Comparison of ENCODE assay signal across 12 cellular contexts in the genomic region with DNA sequence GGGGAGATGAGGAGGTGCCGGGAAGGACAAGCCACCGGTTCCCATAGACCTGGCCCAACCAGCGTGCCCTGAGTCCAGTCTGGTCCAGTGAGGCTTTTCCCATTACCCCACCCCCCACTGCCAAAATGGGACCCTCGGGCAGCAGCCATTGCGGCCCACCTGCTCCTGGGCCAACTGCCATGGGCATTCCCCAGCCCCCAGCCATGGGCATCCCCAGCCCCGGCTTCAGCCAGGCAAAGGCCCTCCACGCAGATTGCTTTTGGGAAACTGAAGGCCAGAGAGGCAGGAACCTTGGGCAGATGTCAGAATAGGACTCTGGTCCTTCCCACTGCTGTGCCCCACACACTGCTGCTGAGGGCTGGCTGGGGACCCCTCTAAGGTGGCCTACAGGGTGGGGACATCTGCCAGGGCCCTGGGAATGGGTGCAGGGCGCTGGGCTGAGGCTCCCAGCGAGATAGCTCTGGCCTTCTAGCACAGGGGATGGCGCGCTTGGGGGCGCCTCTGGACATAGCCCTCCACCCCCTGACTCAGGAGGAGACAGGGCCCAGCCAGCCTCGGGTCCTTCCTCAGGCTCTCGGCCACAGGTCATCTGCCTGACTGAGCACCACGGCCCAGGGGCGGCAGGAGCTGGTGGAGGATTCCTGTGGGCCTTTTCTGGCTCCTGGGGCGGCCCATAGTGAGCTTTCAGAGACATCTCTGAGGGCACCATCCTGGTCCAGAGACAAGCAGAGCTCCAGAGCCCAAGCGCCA. TPM values are rescaled to one million over a fixed set of nuclear protein-coding genes. Genes with fewer than 3 reads are reported as not detected.
DNase-seq lines count a peak whose midpoint lies in the region; ATAC-seq and TF ChIP-seq lines count a peak whose summit lies in the region.
"Had no signal": no experiment of that assay in that cellular context is flagged by ENCODE, and none has a peak within 500 bp of the region (broad histone marks: within the 10 kb centered on the region; RNA-seq: fewer than 3 reads in every experiment).

No MANE protein-coding gene starts in this region.

- H3K9me3 Mint-ChIP-seq in endothelial cell (ENCODE audit: unreplicated experiment): no peaks in the 10 kb centered on the region

- ATAC-seq in GM18520 (IDR thresholded peaks at IDR 0.05; ENCODE audit: unreplicated experiment) (no peak), GM19463 (IDR thresholded peaks at IDR 0.05; ENCODE audit: unreplicated experiment) (no peak)

- no peak overlapping the region for H2BK12ac ChIP-seq in trophoblast cell (ENCODE audit: low read length)

- peaks cover 9% of the 10 kb centered on the region for H3K4me1 Mint-ChIP-seq in endothelial cell (ENCODE audit: unreplicated experiment)

- peak overlapping the region; percentile 21 for H2AK5ac ChIP-seq in trophoblast cell (ENCODE audit: low read length)

- no CpG with 5 or more reads among the region's 18 CpGs for WGBS in trophoblast cell (ENCODE audit: extremely low coverage, insufficient coverage, insufficient read length)

- CTCF ChIA-PET in A673 (lab: Charles Lee): no interaction called here

- H3K4me3 ChIP-seq in A673 (ENCODE audit: low read depth, low read length, poor library complexity, severe bottlenecking) (no peak overlapping the region), Peyer's patch (no peak overlapping the region), trophoblast cell (ENCODE audit: low read depth, low read length) (no peak overlapping the region)

- H3K9me3 ChIP-seq in A673 (ENCODE audit: low read depth, low read length, poor library complexity, severe bottlenecking): no peaks in the 10 kb centered on the region
- H3K9me3 ChIP-seq in Peyer's patch: peaks cover 0 to 3% (median 0%) of the 10 kb centered on the region in 4 donors
- peaks cover 4% of the 10 kb centered on the region for H3K9me3 ChIP-seq in trophoblast cell (ENCODE audit: insufficient read depth, low read depth, low read length)

- H4K8ac ChIP-seq in trophoblast cell (ENCODE audit: low read depth, low read length): peak overlapping the region; percentile 11

- peaks cover 22% of the 10 kb centered on the region for H3K4me1 ChIP-seq in A673 (ENCODE audit: insufficient read depth, low read length, poor library complexity, severe bottlenecking)
- H3K4me1 ChIP-seq in Peyer's patch: peaks cover 7 to 68% (median 42%) of the 10 kb centered on the region in 4 donors
- H3K4me1 ChIP-seq in trophoblast cell (ENCODE audit: control insufficient read depth in 1 of 2, insufficient read depth in 2 of 2, low read length in 2 of 2): peaks cover 50 to 51% of the 10 kb centered on the region in 2 experiments

- peak overlapping the region; percentile 15 for H4K91ac ChIP-seq in trophoblast cell (ENCODE audit: low read depth, low read length)

- TF ChIP-seq POLR2A in Peyer's patch (IDR thresholded peaks at IDR 0.05): no peak

- H4K12ac ChIP-seq in trophoblast cell (ENCODE audit: low read depth, low read length): no peak overlapping the region

- H3K27me3 Mint-ChIP-seq in endothelial cell (ENCODE audit: unreplicated experiment): peaks cover 19% of the 10 kb centered on the region

- peak overlapping the region; percentile 50 for H3K18ac ChIP-seq in trophoblast cell (ENCODE audit: low read length)

- no peak overlapping the region for H3K14ac ChIP-seq in trophoblast cell (ENCODE audit: low read length)

- no peak overlapping the region for H3K9ac ChIP-seq in trophoblast cell (ENCODE audit: low read length)
- H3K9ac ChIP-seq: KMS-11 had no signal

- H3K4me3 Mint-ChIP-seq in endothelial cell (ENCODE audit: unreplicated experiment): no peak overlapping the region

- H3K23ac ChIP-seq in trophoblast cell (ENCODE audit: low read length): no peak overlapping the region

- peaks cover 23% of the 10 kb centered on the region for H3K79me2 ChIP-seq in trophoblast cell (ENCODE audit: control insufficient read depth, insufficient read depth, low read length, poor library complexity)

- DNase-seq in A673 (ENCODE audit: low spot score): no peak
- DNase-seq in Peyer's patch: peak in 2 of 3 donors; percentile 45 to 56
- peak; percentile 11 for DNase-seq in effector CD4-positive, alpha-beta T cell
- DNase-seq in trophoblast cell: peak; percentile 18 to 31
- DNase-seq in SK-N-DZ (ENCODE audit: low spot score): no peak
- DNase-seq in endothelial cell (ENCODE audit: low spot score): no peak
- DNase-seq: amygdala, DMS53, hypothalamus had no signal

- no TSS peak for BruUV-seq in A673 (replicated peaks; lab: Mats Ljungman, UMichigan)

- POLR2A ChIA-PET in A673 (lab: Charles Lee; ENCODE audit: low non-redundant PET): no interaction called here

- no peak overlapping the region for H2AFZ ChIP-seq in trophoblast cell (ENCODE audit: insufficient read depth, low read length, poor library complexity)

- H3K27me3 ChIP-seq in A673 (replicated peaks; ENCODE audit: insufficient read depth, low read depth, low read length, poor library complexity) (no peaks in the 10 kb centered on the region), Peyer's patch (no peaks in the 10 kb centered on the region), trophoblast cell (ENCODE audit: insufficient read depth, low read length) (no peaks in the 10 kb centered on the region)

- peaks cover 28% of the 10 kb centered on the region for H3K36me3 ChIP-seq in A673 (ENCODE audit: insufficient read depth, low read length, poor library complexity, severe bottlenecking)
- H3K36me3 ChIP-seq in Peyer's patch: peaks cover 0 to 40% (median 0%) of the 10 kb centered on the region in 3 donors
- peaks cover 31 to 32% of the 10 kb centered on the region in 2 experiments for H3K36me3 ChIP-seq in trophoblast cell (ENCODE audit: control insufficient read depth in 1 of 2, insufficient read depth in 2 of 2, low read length in 2 of 2)

- no peak overlapping the region for H2BK5ac ChIP-seq in trophoblast cell (ENCODE audit: low read depth, low read length, poor library complexity)

- no peak overlapping the region for H3K4me2 ChIP-seq in trophoblast cell (ENCODE audit: low read length)
- H3K4me2 ChIP-seq: KMS-11 had no signal

- TF ChIP-seq CTCF in A673 (conservative IDR thresholded peaks at IDR 0.05; ENCODE audit: low read depth, low read length): no peak
- TF ChIP-seq CTCF in Peyer's patch (IDR thresholded peaks at IDR 0.05): no peak
- TF ChIP-seq CTCF in endothelial cell (IDR thresholded peaks at IDR 0.05; ENCODE audit: unreplicated experiment): no peak

- no peak overlapping the region for H3K4ac ChIP-seq in trophoblast cell (ENCODE audit: low read depth, low read length)

- peak overlapping the region; percentile 61 for H3K27ac ChIP-seq in A673 (ENCODE audit: low read depth, low read length, poor library complexity, severe bottlenecking)
- H3K27ac ChIP-seq in Peyer's patch: peak overlapping the region; percentile 75 to 86 (median 76)
- H3K27ac ChIP-seq in trophoblast cell (ENCODE audit: low read depth, low read length): peak overlapping the region; percentile 16
- H3K27ac ChIP-seq: KMS-11 had no signal

- H3K36me3 Mint-ChIP-seq in endothelial cell (ENCODE audit: low read depth, unreplicated experiment): peaks cover 9% of the 10 kb centered on the region

- peak overlapping the region; percentile 9 for H2BK120ac ChIP-seq in trophoblast cell (ENCODE audit: insufficient read depth, low read length, poor library complexity)

- intact Hi-C loops in A673 (cut with micrococcal nuclease; ENCODE audit: unreplicated experiment): no loop called here

- no peak overlapping the region for H3K27ac Mint-ChIP-seq in endothelial cell (ENCODE audit: unreplicated experiment)

- peaks cover 36% of the 10 kb centered on the region for H3K79me1 ChIP-seq in trophoblast cell (ENCODE audit: low read length)

RNA-seq across cellular contexts. Expression of a gene that starts 4.9 kb away (rescaled TPM):
- total RNA-seq in A673 (2021) (70.9 and 71.3 TPM in 2 replicates), Peyer's patch (100 to 1,000 TPM in 2 of 4 donors, 10 to 100 TPM in 2; 66.2 to 142 (median 105) TPM), endothelial cell (ENCODE audit: unreplicated experiment) (112 TPM)
- polyA plus RNA-seq in trophoblast cell (2013): 66.6 and 72.8 TPM in 2 replicates
- polyA plus RNA-seq in SK-N-DZ (2014; cell fraction: cytosol; rRNA removed): 74.5 and 74.6 TPM in 2 replicates
- 113 and 127 TPM in 2 replicates for polyA plus RNA-seq in SK-N-DZ (2014; cell fraction: nucleus; rRNA removed)

RNA-seq across cellular contexts. Expression of a gene that starts 47.0 kb away (rescaled TPM):
- total RNA-seq in A673 (2021) (54.1 and 54.7 TPM in 2 replicates), Peyer's patch (10 to 100 TPM; 33.3 to 52.0 (median 41.1) TPM), endothelial cell (ENCODE audit: unreplicated experiment) (207 TPM)
- 42.2 and 46.8 TPM in 2 replicates for polyA plus RNA-seq in trophoblast cell (2013)
- 31.3 and 34.1 TPM in 2 replicates for polyA plus RNA-seq in SK-N-DZ (2014; cell fraction: cytosol; rRNA removed)
- 58.9 and 62.2 TPM in 2 replicates for polyA plus RNA-seq in SK-N-DZ (2014; cell fraction: nucleus; rRNA removed)

RNA-seq across cellular contexts. Expression of a gene that starts 47.1 kb away (rescaled TPM):
- not detected in 2 replicates for total RNA-seq in A673 (2021)
- total RNA-seq in Peyer's patch: 1 to 10 TPM in 3 of 4 donors, not detected in 1; 1.1 to 2.3 (median 1.2) TPM
- polyA plus RNA-seq in trophoblast cell (2013): 0.01 TPM in 1 of 2 replicates, not detected in the other
- not detected in 2 replicates for polyA plus RNA-seq in SK-N-DZ (2014; cell fraction: cytosol; rRNA removed)
- not detected in 2 replicates for polyA plus RNA-seq in SK-N-DZ (2014; cell fraction: nucleus; rRNA removed)
- 0.15 TPM for total RNA-seq in endothelial cell (ENCODE audit: unreplicated experiment)

RNA-seq across cellular contexts. Expression of a gene that starts 47.2 kb away (rescaled TPM):
- total RNA-seq in A673 (2021): 18.6 and 19.8 TPM in 2 replicates
- total RNA-seq in Peyer's patch: 10 to 100 TPM; 17.3 to 25.5 (median 22.1) TPM
- polyA plus RNA-seq in trophoblast cell (2013): 22.3 and 22.8 TPM in 2 replicates
- polyA plus RNA-seq in SK-N-DZ (2014; cell fraction: cytosol; rRNA removed): 22.9 and 24.2 TPM in 2 replicates
- 33.4 and 35.5 TPM in 2 replicates for polyA plus RNA-seq in SK-N-DZ (2014; cell fraction: nucleus; rRNA removed)
- total RNA-seq in endothelial cell (ENCODE audit: unreplicated experiment): 23.2 TPM

Comparison
In these comparisons a context has a peak if more than half of its experiments do, and no peak if none do; other contexts are left out.
1. DNase-seq: peak in Peyer's patch (2 of 3), effector CD4-positive, alpha-beta T cell (single experiment) and trophoblast cell (2 of 2); none in A673 (single experiment), SK-N-DZ (single experiment) and endothelial cell (single experiment).
2. H3K27ac ChIP-seq: peak in every context shown above with its lines; median percentile 76 in Peyer's patch; 61 in A673; 16 in trophoblast cell.